Comparison of ENCODE assay signal across 6 cellular contexts in the genomic region with DNA sequence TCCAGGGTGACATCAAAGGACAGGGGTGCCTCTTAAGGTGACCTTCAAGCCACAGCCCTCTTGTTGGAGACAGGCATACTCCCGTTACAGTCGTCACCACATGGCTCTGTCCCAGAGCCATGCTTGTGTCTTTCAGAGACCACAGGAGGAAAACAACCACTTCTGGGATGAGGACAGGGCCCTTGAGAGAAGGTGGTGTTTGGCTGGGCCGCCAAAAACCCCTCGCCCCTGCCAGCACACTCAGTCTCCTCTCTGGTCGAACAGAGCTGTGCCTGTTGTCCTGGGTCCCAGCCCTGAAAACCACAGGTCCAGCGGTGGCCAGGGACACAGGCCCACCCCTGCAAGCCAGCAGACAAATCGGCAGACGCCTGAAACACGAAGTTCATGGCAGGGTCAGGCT. TPM values are rescaled to one million over a fixed set of nuclear protein-coding genes. Genes with fewer than 3 reads are reported as not detected.
"Had no signal": no experiment of that assay in that cellular context is flagged by ENCODE, and none has a peak within 500 bp of the region (broad histone marks: within the 10 kb centered on the region; RNA-seq: fewer than 3 reads in every experiment).

No MANE protein-coding gene starts in this region.

RNA-seq across cellular contexts. Expression of gene ROPN1B, which starts 44.7 kb away (rescaled TPM):
- total RNA-seq: GM23248, GM23338, H1, H7, H9, HFFc6 had no signal
- polyA plus RNA-seq: GM23248, GM23338 had no signal
